ENCODE assay signal across 22 cellular contexts in the genomic region with DNA sequence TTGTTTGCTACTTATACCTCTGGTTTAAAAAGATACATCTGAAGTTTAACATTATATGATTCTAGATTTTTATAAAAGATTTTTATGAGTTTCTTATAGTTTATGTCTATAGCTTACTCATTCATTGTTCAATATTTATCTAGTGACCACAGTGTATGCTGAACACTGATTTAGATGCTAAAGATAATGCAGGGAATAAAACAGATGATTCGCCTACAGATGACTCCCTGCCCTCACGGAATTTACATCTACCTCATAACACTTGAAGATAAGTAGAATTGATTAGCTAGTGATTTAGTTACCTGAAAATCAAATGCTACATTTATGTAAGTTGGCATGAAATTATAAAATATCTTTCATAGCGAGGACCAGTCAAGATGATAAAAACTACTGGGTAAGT.
A peak's percentile ranks its signal among the peaks of the same experiment; 100 is the strongest.
DNase-seq lines count a peak whose midpoint lies in the region; ATAC-seq, FAIRE-seq and TF ChIP-seq lines count a peak whose summit lies in the region.
"Had no signal": no experiment of that assay in that cellular context is flagged by ENCODE, and none has a peak within 500 bp of the region (broad histone marks: within the 10 kb centered on the region; RNA-seq: fewer than 3 reads in every experiment).

No MANE protein-coding gene starts in this region.

- no peak for TF ChIP-seq CTCF in endothelial cell of umbilical vein (IDR thresholded peaks at IDR 0.05; ENCODE audit: extremely low read depth in 1 of 2, insufficient read depth in 1 of 2, low read depth in 1 of 2, low read length in 2 of 2)
- TF ChIP-seq CTCF in OCI-LY7 (conservative IDR thresholded peaks at IDR 0.05; ENCODE audit: low read length), result no peak

- no peak for TF ChIP-seq POLR2A in endothelial cell of umbilical vein (IDR thresholded peaks at IDR 0.05; ENCODE audit: low read depth, low read length)

- H3K9me3 ChIP-seq in endothelial cell of umbilical vein (replicated peaks; ENCODE audit: control insufficient read depth, insufficient read depth, low read length) (no peaks in the 10 kb centered on the region), OCI-LY7 (ENCODE audit: low read length) (no peaks in the 10 kb centered on the region)
- H3K9me3 ChIP-seq: BE2C, Peyer's patch had no signal

- CTCF ChIA-PET in endothelial cell of umbilical vein (lab: Charles Lee), result interaction anchor here (1.5 kb wide), 1 partner anchor 9 kb away, joined by 4 read pairs; no protein-coding TSS in a partner anchor
- CTCF ChIA-PET in OCI-LY7 (lab: Charles Lee; ENCODE audit: unreplicated experiment), result no interaction called here

- H3K27ac ChIP-seq in endothelial cell of umbilical vein (ENCODE audit: insufficient read depth, low read depth, low read length) (no peak overlapping the region), OCI-LY7 (ENCODE audit: low read depth, low read length, poor library complexity, severe bottlenecking) (no peak overlapping the region)
- H3K27ac ChIP-seq: Peyer's patch had no signal

- POLR2A ChIA-PET in endothelial cell of umbilical vein (lab: Charles Lee) (no interaction called here), OCI-LY7 (lab: Charles Lee) (no interaction called here)

- H4K20me1 ChIP-seq in endothelial cell of umbilical vein (replicated peaks; ENCODE audit: control insufficient read depth, extremely low read depth, insufficient read depth, low read length) (no peaks in the 10 kb centered on the region), OCI-LY7 (ENCODE audit: insufficient read depth, low read length) (no peaks in the 10 kb centered on the region)

- no peaks in the 10 kb centered on the region for H3K9me2 ChIP-seq in OCI-LY7 (ENCODE audit: insufficient read depth, low read length)

- no peaks in the 10 kb centered on the region for H3K36me3 ChIP-seq in endothelial cell of umbilical vein (ENCODE audit: control insufficient read depth in 2 of 2, extremely low read depth in 1 of 2, insufficient read depth in 2 of 2, low read length in 2 of 2)
- no peaks in the 10 kb centered on the region for H3K36me3 ChIP-seq in OCI-LY7 (ENCODE audit: insufficient read depth, low read length)
- H3K36me3 ChIP-seq: BE2C, Peyer's patch had no signal

- BruUV-seq in endothelial cell of umbilical vein (replicated peaks; lab: Mats Ljungman, UMichigan) (no TSS peak), OCI-LY7 (replicated peaks; lab: Mats Ljungman, UMichigan) (no TSS peak)

- no peak overlapping the region for H3K9ac ChIP-seq in endothelial cell of umbilical vein (replicated peaks; ENCODE audit: extremely low read depth, insufficient read depth, low read length)

- no peak for ATAC-seq in HG03565 (IDR thresholded peaks at IDR 0.05; ENCODE audit: unreplicated experiment)
- ATAC-seq: GM23338, HCT116 had no signal

- no peak overlapping the region for H2AFZ ChIP-seq in endothelial cell of umbilical vein (ENCODE audit: low read depth, low read length)
- no peak overlapping the region for H2AFZ ChIP-seq in OCI-LY7 (ENCODE audit: low read length)
- H2AFZ ChIP-seq: GM23338 had no signal

- DNase-seq in EH (ENCODE audit: low read depth), result peak; percentile 45
- no peak for DNase-seq in RCC 7860 (ENCODE audit: low spot score)
- no peak for DNase-seq in endothelial cell of umbilical vein (ENCODE audit: low read depth, low spot score)
- no peak for DNase-seq in medulla oblongata (ENCODE audit: extremely low spot score)
- DNase-seq in OCI-LY7 (ENCODE audit: low spot score), result no peak
- DNase-seq: BE2C; CD4-positive, alpha-beta memory T cell; DMS79; KG1; NCI-H1048; NCI-H1436 treated with DMSO at 0.1 percent for 48 hours; NCI-H2029 treated with DMSO at 0.1 percent for 48 hours; NCI-H510A; NCI-H774; Peyer's patch; SHP77 treated with DMSO at 0.1 percent for 48 hours had no signal

- intact Hi-C loops in endothelial cell of umbilical vein (cut with micrococcal nuclease) (no loop called here), OCI-LY7 (cut with micrococcal nuclease; ENCODE audit: unreplicated experiment) (no loop called here)

- peaks cover 2% of the 10 kb centered on the region for H3K4me1 ChIP-seq in endothelial cell of umbilical vein (ENCODE audit: control insufficient read depth, extremely low read depth, insufficient read depth, low read length)
- no peaks in the 10 kb centered on the region for H3K4me1 ChIP-seq in OCI-LY7 (ENCODE audit: insufficient read depth, low read length, poor library complexity, severe bottlenecking)
- H3K4me1 ChIP-seq: Peyer's patch had no signal

- H3K9me1 ChIP-seq in endothelial cell of umbilical vein (replicated peaks; ENCODE audit: control insufficient read depth, extremely low read depth, insufficient read depth, low read length), result no peaks in the 10 kb centered on the region

- H3K4me2 ChIP-seq in endothelial cell of umbilical vein (ENCODE audit: insufficient read depth, low read length) (no peak overlapping the region), OCI-LY7 (ENCODE audit: low read length) (no peak overlapping the region)
- H3K4me2 ChIP-seq: GM23338 had no signal

- H3K27me3 ChIP-seq in endothelial cell of umbilical vein (ENCODE audit: control insufficient read depth in 2 of 2, insufficient read depth in 2 of 2, low read length in 2 of 2), result no peaks in the 10 kb centered on the region
- H3K27me3 ChIP-seq: BE2C, Peyer's patch had no signal

- H3K4me3 ChIP-seq in endothelial cell of umbilical vein (replicated peaks in 1 of 3; ENCODE audit: insufficient read depth in 1 of 3, low read depth in 1 of 3, low read length in 3 of 3) (no peak overlapping the region), OCI-LY7 (ENCODE audit: low read depth, low read length, poor library complexity, severe bottlenecking) (no peak overlapping the region)
- H3K4me3 ChIP-seq: GM23338, Peyer's patch had no signal

- dilution Hi-C loops in endothelial cell of umbilical vein (cut with MboI; ENCODE audit: extremely low pct_ligation_motif_present, low sequenced_read_pairs), result no loop called here

- H3K79me2 ChIP-seq in endothelial cell of umbilical vein (ENCODE audit: control insufficient read depth, insufficient read depth, low read length) (peaks cover 18% of the 10 kb centered on the region), OCI-LY7 (ENCODE audit: insufficient read depth, low read depth, low read length) (no peaks in the 10 kb centered on the region)

- FAIRE-seq in A204.1 (lab: Jason Lieb, UNC) (peak; percentile 6), RCC 7860 (lab: Jason Lieb, UNC) (peak; percentile 52), endothelial cell of umbilical vein (lab: Jason Lieb, UNC) (no peak)
- FAIRE-seq: G401.6, GM12891 had no signal

TF ChIP-seq in endothelial cell of umbilical vein, 7 proteins besides CTCF, POLR2A, EP300 and RAD21:
- TF ChIP-seq EZH2 (IDR thresholded peaks at IDR 0.05; ENCODE audit: borderline replicate concordance, low read depth, low read length, severe bottlenecking) (no peak), JUN (IDR thresholded peaks at IDR 0.05; ENCODE audit: borderline replicate concordance, insufficient read depth, insufficient read length, low read depth) (no peak), FOS (IDR thresholded peaks at IDR 0.05; ENCODE audit: borderline replicate concordance, insufficient read depth, low read length) (peak; percentile 31), GATA2 (IDR thresholded peaks at IDR 0.05; ENCODE audit: insufficient read depth, insufficient read length, low read depth, low read length) (peak; percentile 70), MYC (IDR thresholded peaks at IDR 0.05; ENCODE audit: low read depth, low read length) (no peak), POLR2AphosphoS5 (IDR thresholded peaks at IDR 0.05; ENCODE audit: insufficient read depth, low read depth, low read length) (no peak)
